Comparison of ENCODE assay signal across 24 cellular contexts in genomic region chr1:44536357-44536756, GRCh38.
DNase-seq lines count a peak whose midpoint lies in the region; ATAC-seq, FAIRE-seq and TF ChIP-seq lines count a peak whose summit lies in the region.
"Had no signal": no experiment of that assay in that cellular context is flagged by ENCODE, and none has a peak within 500 bp of the region (broad histone marks: within the 10 kb centered on the region; RNA-seq: fewer than 3 reads in every experiment).

No MANE protein-coding gene starts in this region.

- H3K9ac ChIP-seq in HUES6 (ENCODE audit: low read length) (peak overlapping the region; percentile 25), H1 (replicated peaks in 1 of 4; ENCODE audit: extremely low read depth in 1 of 4, low read depth in 3 of 4, low read length in 3 of 4) (no peak overlapping the region)
- H3K9ac ChIP-seq: BLaER1 treated with 17β-estradiol and CSF1 and Interleukin-3, amounts not matched to agents 10 nM and 100 nM; KMS-11 had no signal

- H3K36me3 Mint-ChIP-seq in WTC11, result no peaks in the 10 kb centered on the region
- H3K36me3 Mint-ChIP-seq: CD4-positive, alpha-beta memory T cell; IgD-negative memory B cell had no signal

- no peaks in the 10 kb centered on the region for H3K9me3 Mint-ChIP-seq in WTC11

- H3K79me1 ChIP-seq in H1 (ENCODE audit: low read depth, low read length), result peaks cover 5% of the 10 kb centered on the region; the same call in 1 of the 2 replicates

- no peak overlapping the region for H3K4me3 ChIP-seq in HUES6 (ENCODE audit: low read depth, low read length)
- H3K4me3 ChIP-seq in H1 (ENCODE audit: extremely low read depth in 1 of 4, insufficient read depth in 2 of 4, low read depth in 3 of 4, low read length in 4 of 4), result peak overlapping the region in 1 of 4 experiments; percentile 6; a peak in 1 of 8 replicates
- H3K4me3 ChIP-seq: A549; BLaER1 treated with 17β-estradiol and CSF1 and Interleukin-3, amounts not matched to agents 10 nM and 100 nM; SJSA1 had no signal

- no peak overlapping the region for H3K56ac ChIP-seq in H1 (replicated peaks; ENCODE audit: insufficient read length, low read depth, low read length)

- no peak for FAIRE-seq in H1 (lab: Jason Lieb, UNC)
- FAIRE-seq: A549, HTR-8/SVneo had no signal

- H2AFZ ChIP-seq in H1 (ENCODE audit: low read length), result no peak overlapping the region

- H3K27me3 ChIP-seq in HUES6 (ENCODE audit: control insufficient read depth, insufficient read depth, low read length) (peaks cover 34% of the 10 kb centered on the region), H1 (replicated peaks in 1 of 4; ENCODE audit: control insufficient read depth in 3 of 4, extremely low read depth in 1 of 4, insufficient read depth in 3 of 4, low read length in 3 of 4) (no peaks in the 10 kb centered on the region)
- H3K27me3 ChIP-seq: BLaER1 treated with 17β-estradiol and CSF1 and Interleukin-3, amounts not matched to agents 10 nM and 100 nM had no signal

- peak overlapping the region; percentile 84 for H3K27ac Mint-ChIP-seq in WTC11
- H3K27ac Mint-ChIP-seq: CD4-positive, alpha-beta memory T cell; IgD-negative memory B cell had no signal

- no peaks in the 10 kb centered on the region for H4K20me1 ChIP-seq in H1 (replicated peaks in 1 of 2; ENCODE audit: control insufficient read depth in 1 of 2, insufficient read depth in 2 of 2, low read length in 2 of 2)
- H4K20me1 ChIP-seq: BLaER1 treated with 17β-estradiol and CSF1 and Interleukin-3, amounts not matched to agents 10 nM and 100 nM had no signal

- TF ChIP-seq CTCF in WTC11 (IDR thresholded peaks at IDR 0.05) (no peak), H1 (IDR thresholded peaks at IDR 0.05; ENCODE audit: control extremely low read depth in 1 of 3, insufficient read depth in 1 of 3, low read depth in 1 of 3, low read length in 3 of 3) (no peak)

- peaks cover 71% of the 10 kb centered on the region for H3K4me1 ChIP-seq in HUES6 (ENCODE audit: control insufficient read depth, insufficient read depth, low read length)
- H3K4me1 ChIP-seq in H1 (replicated peaks in 1 of 4; ENCODE audit: control insufficient read depth in 3 of 4, insufficient read depth in 4 of 4, low read length in 3 of 4), result peaks cover 19 to 46% (median 37%) of the 10 kb centered on the region in 4 experiments
- H3K4me1 ChIP-seq: BLaER1 treated with 17β-estradiol and CSF1 and Interleukin-3, amounts not matched to agents 10 nM and 100 nM; SJSA1 had no signal

- no peak for TF ChIP-seq RAD21 in H1 (IDR thresholded peaks at IDR 0.05 in 1 of 2, conservative IDR thresholded peaks at IDR 0.05 in 1 of 2; ENCODE audit: low read depth in 2 of 2, low read length in 2 of 2)

- CTCF ChIA-PET in WTC11 (lab: Charles Lee) (interaction anchor here (1.0 to 3.0 kb wide), 9 partner anchors 10 to 158 kb away, joined by 3 to 39 read pairs (median 6); no protein-coding TSS in a partner anchor), H1 (lab: Charles Lee; ENCODE audit: partially characterized antibody) (interaction anchor here (0.6 to 6.2 kb wide), 10 partner anchors 10 to 319 kb away, joined by 3 to 70 read pairs (median 3); no protein-coding TSS in a partner anchor)

- TF ChIP-seq EP300 in H1 (IDR thresholded peaks at IDR 0.05; ENCODE audit: borderline replicate concordance in 1 of 2, low read depth in 2 of 2, low read length in 2 of 2), result no peak

- H3K4ac ChIP-seq in H1 (replicated peaks; ENCODE audit: insufficient read length, low read depth, low read length), result peak overlapping the region; percentile 7

- peak overlapping the region; percentile 52 for H2BK120ac ChIP-seq in H1 (replicated peaks; ENCODE audit: low read depth, low read length)

- DNase-seq in WTC11 (ENCODE audit: low spot score) (no peak), H1 (ENCODE audit: low read depth in 1 of 2, low spot score in 2 of 2) (no peak), substantia nigra (lab: John Stamatoyannopoulos, UW) (no peak), LoVo (ENCODE audit: low spot score) (no peak), left lobe of liver (ENCODE audit: low spot score) (no peak)
- DNase-seq in stimulated activated naive CD4-positive, alpha-beta T cell (lab: John Stamatoyannopoulos, UW), result no peak
- DNase-seq: AML-193; CD4-positive, alpha-beta memory T cell; COR-L47; DMS53; H7; NCI-H1048; NCI-H1436; NCI-H187; NCI-H446 treated with DMSO at 0.1 percent for 48 hours; Right ventricle myocardium superior; RPMI8226 had no signal

- peak overlapping the region; percentile 41 for H4K5ac ChIP-seq in H1 (ENCODE audit: insufficient read length, low read depth, low read length)

- 0 out of 2 replicates have a peak overlapping the region, but pooled peaks have one; percentile 8 for H3K4me3 Mint-ChIP-seq in WTC11
- H3K4me3 Mint-ChIP-seq: CD4-positive, alpha-beta memory T cell; IgD-negative memory B cell had no signal

- H3K18ac ChIP-seq in H1 (ENCODE audit: extremely low read depth, low read length), result peak overlapping the region; percentile 96

- H2BK20ac ChIP-seq in H1 (ENCODE audit: low read length), result peak overlapping the region; percentile 97

- ATAC-seq in WTC11 (peak; percentile 23), left lobe of liver (no peak)
- ATAC-seq: A549 had no signal

- H3K27ac ChIP-seq in HUES6 (ENCODE audit: low read depth, low read length), result no peak overlapping the region
- no peak overlapping the region for H3K27ac ChIP-seq in H1 (ENCODE audit: low read depth, low read length)
- H3K27ac ChIP-seq in substantia nigra (ENCODE audit: low read depth, low read length, poor library complexity, severe bottlenecking), result peak overlapping the region; percentile 94
- H3K27ac ChIP-seq: A549; BLaER1 treated with 17β-estradiol and CSF1 and Interleukin-3, amounts not matched to agents 10 nM and 100 nM; KMS-11; SJSA1 had no signal

- peak overlapping the region; percentile 99 for H2AK5ac ChIP-seq in H1 (ENCODE audit: low read depth, low read length)

- H3K79me2 ChIP-seq in H1 (ENCODE audit: control insufficient read depth in 1 of 2, insufficient read depth in 2 of 2, low read length in 2 of 2), result peaks cover 0 to 19% of the 10 kb centered on the region in 2 experiments; a peak in 1 of 4 replicates

- WGBS in H1 (ENCODE audit: extremely low coverage in 1 of 2, insufficient coverage in 1 of 2, insufficient read length in 1 of 2, insufficient replicate concordance in 2 of 2, low coverage in 1 of 2, low lambda C conversion rate in 2 of 2, missing lambda C conversion rate in 1 of 2), 2 experiments, result 61% methylated on average over 9 of the region's 9 CpGs; no CpG with 5 or more reads in 1 of the 2 experiments

- peak overlapping the region; percentile 91; the same call in 1 of the 2 replicates for H2BK5ac ChIP-seq in H1 (ENCODE audit: low read depth, low read length)

- peaks cover 7% of the 10 kb centered on the region for H3K27me3 Mint-ChIP-seq in WTC11 (ENCODE audit: low read depth)

- no peaks in the 10 kb centered on the region for H3K9me3 ChIP-seq in HUES6 (ENCODE audit: control insufficient read depth, insufficient read depth, low read depth, low read length)
- no peaks in the 10 kb centered on the region for H3K9me3 ChIP-seq in H1 (ENCODE audit: insufficient read depth in 2 of 2, low read depth in 1 of 2, low read length in 1 of 2)
- H3K9me3 ChIP-seq: SJSA1 had no signal

- peak overlapping the region; percentile 99 for H2BK12ac ChIP-seq in H1 (ENCODE audit: low read depth, low read length)

- no peak overlapping the region for H4K8ac ChIP-seq in H1 (ENCODE audit: extremely low read depth, insufficient read depth, low read length)

- POLR2A ChIA-PET in WTC11 (lab: Charles Lee), result no interaction called here
- POLR2A ChIA-PET in H1 (lab: Charles Lee; ENCODE audit: partially characterized antibody), result interaction anchor here (0.9 to 2.0 kb wide), 6 partner anchors 9 to 185 kb away, joined by 3 to 10 read pairs (median 4); no protein-coding TSS in a partner anchor

- no peak overlapping the region for H3K14ac ChIP-seq in H1 (ENCODE audit: insufficient read length)

- H3K36me3 ChIP-seq in HUES6 (ENCODE audit: control insufficient read depth, insufficient read depth, low read length) (no peaks in the 10 kb centered on the region), H1 (ENCODE audit: control insufficient read depth in 2 of 4, insufficient read depth in 4 of 4, low read length in 3 of 4) (no peaks in the 10 kb centered on the region)
- H3K36me3 ChIP-seq: BLaER1 treated with 17β-estradiol and CSF1 and Interleukin-3, amounts not matched to agents 10 nM and 100 nM; SJSA1 had no signal

- peak overlapping the region; percentile 86 for H4K91ac ChIP-seq in H1 (replicated peaks; ENCODE audit: insufficient read length, low read length)

- peak overlapping the region; percentile 63; the same call in 1 of the 2 replicates for H2BK15ac ChIP-seq in H1 (ENCODE audit: low read length)

- peaks cover 2% of the 10 kb centered on the region; the same call in 1 of the 2 replicates for H3K23me2 ChIP-seq in H1 (ENCODE audit: low read depth, low read length)

- no peak overlapping the region for H3K23ac ChIP-seq in H1 (ENCODE audit: insufficient read length)

- TF ChIP-seq POLR2A in H1 (IDR thresholded peaks at IDR 0.05; ENCODE audit: control extremely low read depth in 1 of 2, low read depth in 2 of 2, low read length in 2 of 2), result no peak

- peak overlapping the region; percentile 23 to 67; a peak in 3 of 4 replicates for H3K4me2 ChIP-seq in H1 (ENCODE audit: insufficient read depth in 1 of 2, low read depth in 2 of 2, low read length in 2 of 2)
- H3K4me2 ChIP-seq: A549; BLaER1 treated with 17β-estradiol and CSF1 and Interleukin-3, amounts not matched to agents 10 nM and 100 nM; KMS-11 had no signal

- H3K4me1 Mint-ChIP-seq in WTC11, result peaks cover 78% of the 10 kb centered on the region
- H3K4me1 Mint-ChIP-seq: CD4-positive, alpha-beta memory T cell; IgD-negative memory B cell had no signal

TF ChIP-seq in WTC11, 78 proteins besides CTCF, POLR2A, EP300 and RAD21 (continues in another document):
- TF ChIP-seq ELF4 (CRISPR knock-in tag; IDR thresholded peaks at IDR 0.05; ENCODE audit: low read depth) (no peak), ATF1 (CRISPR knock-in tag; IDR thresholded peaks at IDR 0.05) (no peak), ESRRA (CRISPR knock-in tag; IDR thresholded peaks at IDR 0.05; ENCODE audit: borderline replicate concordance) (no peak)

TF ChIP-seq in H1, 55 proteins besides CTCF, POLR2A, EP300 and RAD21 (continues in another document):
- no peak for TF ChIP-seq SRF (IDR thresholded peaks at IDR 0.05; ENCODE audit: low read depth, low read length)
